In the genomic region with DNA sequence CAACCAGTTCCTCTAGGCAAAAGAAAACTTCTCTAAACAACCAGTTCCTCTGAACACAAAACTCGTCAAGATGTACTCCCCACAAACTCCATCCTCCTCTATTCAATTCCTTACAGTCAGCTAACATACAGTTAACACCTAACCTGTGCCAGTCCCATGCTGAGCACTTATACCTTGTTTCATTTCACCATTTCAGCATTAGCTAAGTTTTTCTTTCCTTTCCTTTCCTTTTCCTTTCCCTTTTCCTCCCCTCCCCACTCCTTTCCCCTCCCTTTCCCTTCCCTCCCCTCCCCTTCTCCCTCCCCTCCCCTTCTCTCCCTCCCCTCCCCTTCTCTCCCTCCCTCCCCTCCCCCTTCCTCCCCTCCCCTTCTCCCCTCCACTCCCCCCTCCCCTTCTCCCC, we compare ENCODE assay signal across 17 cellular contexts. TPM values are rescaled to one million over a fixed set of nuclear protein-coding genes. Genes with fewer than 3 reads are reported as not detected.
DNase-seq lines count a peak whose midpoint lies in the region; ATAC-seq and TF ChIP-seq lines count a peak whose summit lies in the region.
"Had no signal": no experiment of that assay in that cellular context is flagged by ENCODE, and none has a peak within 500 bp of the region (broad histone marks: within the 10 kb centered on the region; RNA-seq: fewer than 3 reads in every experiment).

No MANE protein-coding gene starts in this region.

- TF ChIP-seq CTCF in HEK293 (tag by site-specific recombination; IDR thresholded peaks at IDR 0.05) (no peak), esophagus squamous epithelium (IDR thresholded peaks at IDR 0.05) (no peak)
- no peak for TF ChIP-seq CTCF in CD8-positive, alpha-beta T cell (IDR thresholded peaks at IDR 0.05)

- TF ChIP-seq POLR2A in esophagus squamous epithelium (IDR thresholded peaks at IDR 0.05), result no peak

- H3K36me3 ChIP-seq in ACC112 (ENCODE audit: insufficient read depth, low read length), result peaks cover 55% of the 10 kb centered on the region
- peaks cover 0 to 27% of the 10 kb centered on the region in 2 experiments; a peak in 1 of 3 replicates for H3K36me3 ChIP-seq in HEK293 (ENCODE audit: control insufficient read depth in 2 of 2, insufficient read depth in 1 of 2, low read length in 2 of 2)
- H3K36me3 ChIP-seq in esophagus squamous epithelium, result peaks cover 0 to 85% (median 3%) of the 10 kb centered on the region in 3 donors
- H3K36me3 ChIP-seq in CD8-positive, alpha-beta T cell (ENCODE audit: insufficient read depth, low read length), result peaks cover 27% of the 10 kb centered on the region

- no peaks in the 10 kb centered on the region for H3K27me3 Mint-ChIP-seq in dendritic cell treated with granulocyte-macrophage colony-stimulating factor and Interleukin-4, amounts not matched to agents 40 ng/mL and 50 ng/mL, for 4 days
- no peaks in the 10 kb centered on the region for H3K27me3 Mint-ChIP-seq in CD8-positive, alpha-beta T cell (ENCODE audit: low read depth)
- H3K27me3 Mint-ChIP-seq: CD4-positive, alpha-beta memory T cell had no signal

- POLR2A ChIA-PET in HEK293 (lab: Yijun Ruan, JAX), result no interaction called here
- POLR2A ChIA-PET in CD8-positive, alpha-beta T cell (lab: Charles Lee), result no interaction called here

- CTCF ChIA-PET in HEK293 (lab: Yijun Ruan, JAX), result no interaction called here
- CTCF ChIA-PET in CD8-positive, alpha-beta T cell (lab: Charles Lee), result no interaction called here

- ATAC-seq in CD8-positive, alpha-beta T cell, result no peak
- ATAC-seq: A549, HCT116 had no signal

- intact Hi-C loops in dendritic cell treated with granulocyte-macrophage colony-stimulating factor and Interleukin-4, amounts not matched to agents 40 ng/mL and 50 ng/mL, for 4 days (cut with micrococcal nuclease), result no loop called here
- intact Hi-C loops in esophagus squamous epithelium (cut with DNase I), result no loop called here
- intact Hi-C loops in CD8-positive, alpha-beta T cell (cut with DNase I, micrococcal nuclease), result no loop called here

- no peaks in the 10 kb centered on the region for H3K27me3 ChIP-seq in ACC112 (ENCODE audit: insufficient read depth, low read length)
- no peaks in the 10 kb centered on the region for H3K27me3 ChIP-seq in esophagus squamous epithelium
- H3K27me3 ChIP-seq in CD8-positive, alpha-beta T cell (ENCODE audit: insufficient read depth, low read length), result no peaks in the 10 kb centered on the region

- H3K4me3 ChIP-seq in ACC112 (ENCODE audit: low read depth, low read length) (no peak overlapping the region), HEK293 (ENCODE audit: low read depth, low read length) (no peak overlapping the region), esophagus squamous epithelium (no peak overlapping the region)
- no peak overlapping the region for H3K4me3 ChIP-seq in CD8-positive, alpha-beta T cell (ENCODE audit: low read depth, low read length)
- H3K4me3 ChIP-seq: A549, GM23248 had no signal

- 50 to 85% methylated on average over 1 of the region's 1 CpG for WGBS in esophagus squamous epithelium, 2 donors

- DNase-seq in esophagus squamous epithelium (lab: John Stamatoyannopoulos, UW), result no peak
- DNase-seq in CD8-positive, alpha-beta T cell, result no peak
- DNase-seq in activated CD4-positive, CD25-positive, alpha-beta regulatory T cell (lab: John Stamatoyannopoulos, UW), result no peak
- DNase-seq: 8988T; C1 segment of cervical spinal cord; Caco-2; CD4-positive, alpha-beta memory T cell; DMS153; DND-41; GM23248; H7; HFFc6 had no signal

- H3K27ac ChIP-seq in ACC112 (ENCODE audit: low read depth, low read length) (0 out of 2 replicates have a peak overlapping the region, but pooled peaks have one; percentile 33), HEK293 (ENCODE audit: extremely low read depth, low read depth, low read length) (no peak overlapping the region), esophagus squamous epithelium (no peak overlapping the region)
- no peak overlapping the region for H3K27ac ChIP-seq in CD8-positive, alpha-beta T cell (ENCODE audit: low read depth, low read length)
- H3K27ac ChIP-seq: A549, GM23248 had no signal

- peaks cover 8% of the 10 kb centered on the region for H3K4me1 ChIP-seq in ACC112 (ENCODE audit: control insufficient read depth, insufficient read depth, low read length, unreplicated experiment)
- H3K4me1 ChIP-seq in HEK293 (ENCODE audit: control insufficient read depth, insufficient read depth, low read length), result no peaks in the 10 kb centered on the region
- no peaks in the 10 kb centered on the region for H3K4me1 ChIP-seq in esophagus squamous epithelium
- H3K4me1 ChIP-seq in CD8-positive, alpha-beta T cell (ENCODE audit: insufficient read depth, low read length), result no peaks in the 10 kb centered on the region
- H3K4me1 ChIP-seq: A549, Caco-2 had no signal

- H3K36me3 Mint-ChIP-seq in dendritic cell treated with granulocyte-macrophage colony-stimulating factor and Interleukin-4, amounts not matched to agents 40 ng/mL and 50 ng/mL, for 4 days (ENCODE audit: low read depth), result peaks cover 6% of the 10 kb centered on the region
- H3K36me3 Mint-ChIP-seq in CD8-positive, alpha-beta T cell, result peaks cover 68% of the 10 kb centered on the region

- peaks cover 20% of the 10 kb centered on the region for H3K4me1 Mint-ChIP-seq in dendritic cell treated with granulocyte-macrophage colony-stimulating factor and Interleukin-4, amounts not matched to agents 40 ng/mL and 50 ng/mL, for 4 days (ENCODE audit: low read depth)
- H3K4me1 Mint-ChIP-seq in CD8-positive, alpha-beta T cell (ENCODE audit: low read depth), result no peaks in the 10 kb centered on the region

- H3K9me3 Mint-ChIP-seq in dendritic cell treated with granulocyte-macrophage colony-stimulating factor and Interleukin-4, amounts not matched to agents 40 ng/mL and 50 ng/mL, for 4 days, result no peaks in the 10 kb centered on the region
- H3K9me3 Mint-ChIP-seq in CD8-positive, alpha-beta T cell, result no peaks in the 10 kb centered on the region
- H3K9me3 Mint-ChIP-seq: CD4-positive, alpha-beta memory T cell; HFFc6 had no signal

- no peaks in the 10 kb centered on the region for H3K79me2 ChIP-seq in ACC112 (ENCODE audit: control insufficient read depth, insufficient read depth, low read length, unreplicated experiment)

- no peak overlapping the region for H2AFZ ChIP-seq in ACC112 (ENCODE audit: low read length, unreplicated experiment)
- H2AFZ ChIP-seq: GM23248 had no signal

- H3K27ac Mint-ChIP-seq in dendritic cell treated with granulocyte-macrophage colony-stimulating factor and Interleukin-4, amounts not matched to agents 40 ng/mL and 50 ng/mL, for 4 days, result peak overlapping the region; percentile 31
- H3K27ac Mint-ChIP-seq in CD8-positive, alpha-beta T cell, result no peak overlapping the region
- H3K27ac Mint-ChIP-seq: HFFc6 had no signal

- H3K9me3 ChIP-seq in HEK293 (ENCODE audit: control insufficient read depth, insufficient read depth, low read depth, low read length) (no peaks in the 10 kb centered on the region), esophagus squamous epithelium (no peaks in the 10 kb centered on the region)
- no peaks in the 10 kb centered on the region for H3K9me3 ChIP-seq in CD8-positive, alpha-beta T cell (ENCODE audit: low read length)
- H3K9me3 ChIP-seq: A549, Caco-2 had no signal

- H3K4me3 Mint-ChIP-seq in dendritic cell treated with granulocyte-macrophage colony-stimulating factor and Interleukin-4, amounts not matched to agents 40 ng/mL and 50 ng/mL, for 4 days, result no peak overlapping the region
- H3K4me3 Mint-ChIP-seq in CD8-positive, alpha-beta T cell, result no peak overlapping the region
- H3K4me3 Mint-ChIP-seq: CD4-positive, alpha-beta memory T cell; HFFc6 had no signal

TF ChIP-seq in HEK293, 187 proteins besides CTCF, POLR2A, EP300 and RAD21:
- no peak for TF ChIP-seq ZNF174 (tag by site-specific recombination; IDR thresholded peaks at IDR 0.05)
- no peak for TF ChIP-seq ZNF843 (tag by site-specific recombination; IDR thresholded peaks at IDR 0.05)
- no peak for TF ChIP-seq ZNF664 (tag by site-specific recombination; IDR thresholded peaks at IDR 0.05)
- TF ChIP-seq PRDM1 (tag by site-specific recombination; IDR thresholded peaks at IDR 0.05), result peak; percentile 58
- TF ChIP-seq HOXA7 (CRISPR knock-in tag; IDR thresholded peaks at IDR 0.05; ENCODE audit: borderline replicate concordance), result no peak
- no peak for TF ChIP-seq GLIS1 (tag by site-specific recombination; IDR thresholded peaks at IDR 0.05)

RNA-seq across cellular contexts. Expression of a gene that starts 13.1 kb away (rescaled TPM):
- total RNA-seq in esophagus squamous epithelium, result 10 to 100 TPM; 20.7 to 41.1 (median 28.7) TPM
- total RNA-seq in CD8-positive, alpha-beta T cell, result 1 to 10 TPM; 8.2 TPM
